In the genomic region with DNA sequence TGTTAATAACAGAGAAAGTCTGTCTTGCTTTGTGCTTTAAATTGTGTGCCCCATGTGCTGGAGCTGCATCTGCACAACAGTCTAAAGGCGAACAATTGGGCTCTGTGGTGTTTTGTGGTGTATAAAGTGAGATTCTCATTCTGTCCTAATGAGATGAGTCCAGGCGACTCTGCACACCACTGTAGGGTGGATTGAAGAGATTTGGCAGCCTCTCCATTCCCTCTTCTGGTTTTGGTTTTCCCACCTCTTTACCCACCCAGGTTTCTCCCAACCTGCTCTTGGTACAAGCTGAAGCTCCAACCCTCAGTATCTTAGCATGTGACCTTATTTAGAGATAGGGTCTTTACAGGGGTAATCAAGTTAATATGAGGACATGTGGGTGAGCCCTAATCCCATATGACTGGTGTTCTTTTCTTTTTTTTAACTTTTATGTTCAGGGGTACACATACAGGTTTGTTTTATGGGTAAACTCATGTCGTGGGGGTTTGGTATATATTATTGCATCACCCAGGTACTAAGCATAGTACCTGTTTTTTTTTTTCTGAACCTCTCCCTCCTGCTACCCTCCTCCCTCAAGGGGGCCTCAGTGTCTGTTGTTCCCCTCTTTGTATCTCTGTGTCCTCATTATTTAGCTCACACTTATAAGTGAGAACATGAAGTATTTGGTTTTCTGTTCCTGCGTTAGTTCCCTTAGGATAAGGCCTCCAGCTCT, we compare ENCODE assay signal across 11 cellular contexts.
DNase-seq lines count a peak whose midpoint lies in the region; ATAC-seq lines count a peak whose summit lies in the region.
"Had no signal": no experiment of that assay in that cellular context is flagged by ENCODE, and none has a peak within 500 bp of the region (broad histone marks: within the 10 kb centered on the region; RNA-seq: fewer than 3 reads in every experiment).

No MANE protein-coding gene starts in this region.

- intact Hi-C loops in dendritic cell treated with granulocyte-macrophage colony-stimulating factor and Interleukin-4, amounts not matched to agents 40 ng/mL and 50 ng/mL, for 4 days (cut with micrococcal nuclease), result no loop called here

- H3K27ac Mint-ChIP-seq in activated naive CD4-positive, alpha-beta T cell treated with anti-CD3 and anti-CD28 coated beads, Interleukin-2, amount 50 U/mL, for 72 hours, result peak overlapping the region; percentile 34 to 95
- H3K27ac Mint-ChIP-seq in activated naive CD4-positive, alpha-beta T cell treated with anti-CD3 and anti-CD28 coated beads, Interleukin-2, amount 10 ng/mL, durations not matched to agents 7 days and 5 days, result no peak overlapping the region
- peak overlapping the region; percentile 91 for H3K27ac Mint-ChIP-seq in dendritic cell treated with granulocyte-macrophage colony-stimulating factor and Interleukin-4, amounts not matched to agents 40 ng/mL and 50 ng/mL, for 4 days

- no peak for DNase-seq in activated naive CD4-positive, alpha-beta T cell treated with anti-CD3 and anti-CD28 coated beads, Interleukin-2, amount 50 U/mL, for 72 hours (ENCODE audit: low spot score in 2 of 2)
- DNase-seq in activated naive CD4-positive, alpha-beta T cell treated with anti-CD3 and anti-CD28 coated beads, Interleukin-2, amount 10 ng/mL, durations not matched to agents 7 days and 5 days, result no peak
- no peak for DNase-seq in NK-92 treated with Interleukin-12 subunit alpha and Interleukin-12 subunit beta, amount 100 ng/mL, for 24 hours (lab: John Stamatoyannopoulos, UW)
- DNase-seq in KG1 (lab: John Stamatoyannopoulos, UW) (no peak), NCI-H128 (lab: John Stamatoyannopoulos, UW; ENCODE audit: unreplicated experiment) (no peak)
- DNase-seq: effector CD8-positive, alpha-beta T cell; mesendoderm; trophoblast cell had no signal

- H3K9me3 ChIP-seq in stomach smooth muscle (ENCODE audit: control insufficient read depth in 2 of 2, low read length in 2 of 2), result no peaks in the 10 kb centered on the region

- peaks cover 5% of the 10 kb centered on the region for H3K27me3 Mint-ChIP-seq in activated naive CD4-positive, alpha-beta T cell treated with anti-CD3 and anti-CD28 coated beads, Interleukin-2, amount 10 ng/mL, durations not matched to agents 7 days and 5 days
- no peaks in the 10 kb centered on the region for H3K27me3 Mint-ChIP-seq in dendritic cell treated with granulocyte-macrophage colony-stimulating factor and Interleukin-4, amounts not matched to agents 40 ng/mL and 50 ng/mL, for 4 days

- no peak overlapping the region for H3K4me3 Mint-ChIP-seq in activated naive CD4-positive, alpha-beta T cell treated with anti-CD3 and anti-CD28 coated beads, Interleukin-2, amount 10 ng/mL, durations not matched to agents 7 days and 5 days
- no peak overlapping the region for H3K4me3 Mint-ChIP-seq in dendritic cell treated with granulocyte-macrophage colony-stimulating factor and Interleukin-4, amounts not matched to agents 40 ng/mL and 50 ng/mL, for 4 days

- peak overlapping the region; percentile 64 for H3K27ac ChIP-seq in stomach smooth muscle (ENCODE audit: low read length)

- no peaks in the 10 kb centered on the region for H3K27me3 ChIP-seq in stomach smooth muscle (ENCODE audit: control insufficient read depth in 1 of 2, insufficient read depth in 2 of 2, low read length in 2 of 2)

- H3K4me1 ChIP-seq in stomach smooth muscle (ENCODE audit: control insufficient read depth, insufficient read depth, low read length), result peaks cover 10% of the 10 kb centered on the region

- peaks cover 4 to 5% of the 10 kb centered on the region in 2 donors for H3K9me3 Mint-ChIP-seq in activated naive CD4-positive, alpha-beta T cell treated with anti-CD3 and anti-CD28 coated beads, Interleukin-2, amount 50 U/mL, for 72 hours
- H3K9me3 Mint-ChIP-seq in activated naive CD4-positive, alpha-beta T cell treated with anti-CD3 and anti-CD28 coated beads, Interleukin-2, amount 10 ng/mL, durations not matched to agents 7 days and 5 days, result no peaks in the 10 kb centered on the region
- no peaks in the 10 kb centered on the region for H3K9me3 Mint-ChIP-seq in dendritic cell treated with granulocyte-macrophage colony-stimulating factor and Interleukin-4, amounts not matched to agents 40 ng/mL and 50 ng/mL, for 4 days

- ATAC-seq in activated naive CD4-positive, alpha-beta T cell treated with anti-CD3 and anti-CD28 coated beads, Interleukin-2, amount 50 U/mL, for 72 hours, result no peak
- ATAC-seq in HG02798 (IDR thresholded peaks at IDR 0.05; ENCODE audit: poor library complexity, unreplicated experiment), result peak; percentile 35

- peak overlapping the region in 1 of 2 donors; percentile 29 for H3K9ac ChIP-seq in stomach smooth muscle (ENCODE audit: low read length in 2 of 2)

- H3K4me1 Mint-ChIP-seq in activated naive CD4-positive, alpha-beta T cell treated with anti-CD3 and anti-CD28 coated beads, Interleukin-2, amount 10 ng/mL, durations not matched to agents 7 days and 5 days, result peaks cover 21% of the 10 kb centered on the region
- peaks cover 73% of the 10 kb centered on the region for H3K4me1 Mint-ChIP-seq in dendritic cell treated with granulocyte-macrophage colony-stimulating factor and Interleukin-4, amounts not matched to agents 40 ng/mL and 50 ng/mL, for 4 days (ENCODE audit: low read depth)

- H3K4me3 ChIP-seq in stomach smooth muscle (ENCODE audit: low read length in 2 of 2), result peak overlapping the region in 1 of 2 donors; percentile 49

- no peaks in the 10 kb centered on the region for H3K36me3 ChIP-seq in stomach smooth muscle (ENCODE audit: control insufficient read depth in 2 of 2, insufficient read depth in 2 of 2, low read length in 2 of 2)

- CTCF ChIA-PET in activated naive CD4-positive, alpha-beta T cell treated with anti-CD3 and anti-CD28 coated beads, Interleukin-2, amount 10 ng/mL, durations not matched to agents 7 days and 5 days (lab: Charles Lee), result interaction anchor here (0.9 to 2.5 kb wide), 5 partner anchors 13 to 189 kb away, joined by 3 to 11 read pairs (median 3); no protein-coding TSS in a partner anchor

- peaks cover 5 to 6% of the 10 kb centered on the region in 2 donors for H3K36me3 Mint-ChIP-seq in activated naive CD4-positive, alpha-beta T cell treated with anti-CD3 and anti-CD28 coated beads, Interleukin-2, amount 50 U/mL, for 72 hours
- no peaks in the 10 kb centered on the region for H3K36me3 Mint-ChIP-seq in activated naive CD4-positive, alpha-beta T cell treated with anti-CD3 and anti-CD28 coated beads, Interleukin-2, amount 10 ng/mL, durations not matched to agents 7 days and 5 days
- no peaks in the 10 kb centered on the region for H3K36me3 Mint-ChIP-seq in dendritic cell treated with granulocyte-macrophage colony-stimulating factor and Interleukin-4, amounts not matched to agents 40 ng/mL and 50 ng/mL, for 4 days (ENCODE audit: low read depth)
